Comparison of ENCODE assay signal across 10 cellular contexts in the genomic region with DNA sequence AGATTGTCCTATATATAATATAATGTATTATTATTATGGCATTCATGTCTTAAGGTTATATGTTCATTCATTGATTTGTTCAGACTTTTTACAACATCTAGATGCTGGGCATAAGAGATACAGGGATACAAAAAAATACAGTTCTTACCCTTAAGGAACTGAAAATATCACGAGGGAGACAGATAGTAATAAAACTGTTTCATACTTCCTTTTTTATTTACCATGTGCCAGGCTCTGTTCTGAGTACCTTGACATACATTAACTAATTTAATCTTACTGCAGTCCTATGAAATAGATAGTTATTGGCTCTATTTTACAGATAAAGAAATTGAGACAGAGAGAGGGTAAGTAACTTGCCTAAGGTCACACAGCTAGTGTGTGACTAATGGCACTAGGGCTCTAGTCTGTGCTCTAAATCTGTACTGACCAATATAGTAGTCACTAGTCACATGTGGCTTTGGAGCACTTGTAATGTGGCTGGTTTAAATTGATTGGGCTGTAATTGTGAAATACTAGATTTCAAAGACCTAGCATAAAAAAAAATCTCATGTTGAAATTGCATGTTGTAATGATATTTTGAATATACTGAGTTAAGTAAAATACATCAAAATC. TPM values are rescaled to one million over a fixed set of nuclear protein-coding genes. Genes with fewer than 3 reads are reported as not detected.
DNase-seq lines count a peak whose midpoint lies in the region; ATAC-seq, FAIRE-seq and TF ChIP-seq lines count a peak whose summit lies in the region.
"Had no signal": no experiment of that assay in that cellular context is flagged by ENCODE, and none has a peak within 500 bp of the region (broad histone marks: within the 10 kb centered on the region; RNA-seq: fewer than 3 reads in every experiment).

No MANE protein-coding gene starts in this region.

- FAIRE-seq in H54 (lab: Jason Lieb, UNC): peak; percentile 71

- WGBS in IMR-90 (ENCODE audit: extremely low coverage in 2 of 2, insufficient read length in 1 of 2), 2 experiments: no CpG with 5 or more reads among the region's 1 CpG

- in situ Hi-C loops in IMR-90 (cut with MboI; ENCODE audit: low sequenced_read_pairs): no loop called here

- peaks cover 33 to 63% of the 10 kb centered on the region in 2 experiments for H3K79me1 ChIP-seq in IMR-90 (ENCODE audit: low read depth in 1 of 2, low read length in 2 of 2)

- POLR2A ChIA-PET in IMR-90 (lab: Charles Lee; ENCODE audit: unreplicated experiment): no interaction called here

- H3K4me1 Mint-ChIP-seq in activated T-cell treated with anti-CD3 and anti-CD28 coated beads, Interleukin-2, amount 50 U/mL, for 72 hours (ENCODE audit: low read depth): peaks cover 48% of the 10 kb centered on the region

- no peak overlapping the region for H2BK120ac ChIP-seq in IMR-90 (ENCODE audit: low read depth, low read length)

- no peaks in the 10 kb centered on the region; the same call in 1 of the 2 replicates for H3K9me1 ChIP-seq in IMR-90 (ENCODE audit: insufficient read depth, low read length)

- peaks cover 0 to 6% of the 10 kb centered on the region in 2 donors for H3K36me3 Mint-ChIP-seq in activated T-cell treated with anti-CD3 and anti-CD28 coated beads, Interleukin-2, amount 50 U/mL, for 72 hours (ENCODE audit: insufficient read depth in 2 of 2)

- no peak overlapping the region for H3K4me2 ChIP-seq in IMR-90 (ENCODE audit: low read depth, low read length)

- TF ChIP-seq RAD21 in IMR-90 (IDR thresholded peaks at IDR 0.05; ENCODE audit: low read length): no peak

- H3K14ac ChIP-seq in IMR-90 (replicated peaks; ENCODE audit: low read depth, low read length): no peak overlapping the region

- no peaks in the 10 kb centered on the region; the same call in 1 of the 2 replicates for H3K4me1 ChIP-seq in IMR-90 (ENCODE audit: control insufficient read depth, insufficient read depth, low read length)

- H2BK15ac ChIP-seq in IMR-90 (ENCODE audit: low read depth, low read length): no peak overlapping the region

- no peak overlapping the region for H4K91ac ChIP-seq in IMR-90 (ENCODE audit: insufficient read depth, low read depth, low read length)

- no peak overlapping the region for H3K4ac ChIP-seq in IMR-90 (ENCODE audit: low read depth, low read length)

- dilution Hi-C loops in IMR-90 (cut with HindIII; ENCODE audit: low sequenced_read_pairs, unreplicated experiment): no loop called here

- H4K20me1 ChIP-seq in IMR-90 (ENCODE audit: insufficient read depth, low read length): peaks cover 26% of the 10 kb centered on the region

- no TSS peak for BruUV-seq in IMR-90 (replicated peaks; lab: Mats Ljungman, UMichigan)

- H3K27me3 ChIP-seq in IMR-90 (ENCODE audit: control insufficient read depth, insufficient read depth, low read length): no peaks in the 10 kb centered on the region

- no peak overlapping the region for H2AK5ac ChIP-seq in IMR-90 (ENCODE audit: low read depth, low read length)

- no peak for TF ChIP-seq CTCF in IMR-90 (conservative IDR thresholded peaks at IDR 0.05; ENCODE audit: low read depth, low read length)

- intact Hi-C loops in IMR-90 (cut with micrococcal nuclease): no loop called here
- intact Hi-C loops in left colon (cut with DNase I, micrococcal nuclease): no loop called here

- H4K5ac ChIP-seq in IMR-90 (ENCODE audit: low read depth, low read length): no peak overlapping the region

- CTCF ChIA-PET in IMR-90 (lab: Yijun Ruan, JAX): no interaction called here

- H3K27ac Mint-ChIP-seq in activated T-cell treated with anti-CD3 and anti-CD28 coated beads, Interleukin-2, amount 50 U/mL, for 72 hours: no peak overlapping the region

- no peak for DNase-seq in H54 (ENCODE audit: insufficient read length, low spot score)
- DNase-seq in IMR-90: peak; percentile 40
- DNase-seq in left colon: no peak
- DNase-seq in activated T-cell treated with anti-CD3 and anti-CD28 coated beads, Interleukin-2, amount 50 U/mL, for 72 hours: no peak
- no peak for DNase-seq in activated CD4-positive, alpha-beta T cell treated with anti-CD3 and anti-CD28 coated beads for 48 hours
- DNase-seq in HuH-7 (ENCODE audit: low spot score): no peak
- no peak for DNase-seq in DMS53 treated with DMSO at 0.1 percent for 48 hours (lab: John Stamatoyannopoulos, UW; ENCODE audit: unreplicated experiment)
- DNase-seq: activated CD4-positive, alpha-beta T cell treated with anti-CD3 and anti-CD28 coated beads for 4 hours; NCI-H446 had no signal

- H2BK5ac ChIP-seq in IMR-90 (ENCODE audit: low read depth, low read length, poor library complexity, severe bottlenecking): no peak overlapping the region

- H3K9me3 ChIP-seq in IMR-90 (ENCODE audit: control insufficient read depth, insufficient read depth, low read length): no peaks in the 10 kb centered on the region

- peaks cover 11% of the 10 kb centered on the region for H3K36me3 ChIP-seq in IMR-90 (ENCODE audit: control insufficient read depth, insufficient read depth, low read length)

- no peak overlapping the region for H3K23ac ChIP-seq in IMR-90 (ENCODE audit: low read depth, low read length)

- H4K8ac ChIP-seq in IMR-90 (ENCODE audit: low read depth in 2 of 2, low read length in 2 of 2): no peak overlapping the region

- TF ChIP-seq POLR2A in H54 (IDR thresholded peaks at IDR 0.05; ENCODE audit: low read depth, low read length) (no peak), IMR-90 (IDR thresholded peaks at IDR 0.05; ENCODE audit: low read depth, low read length) (no peak)

- no peaks in the 10 kb centered on the region for H3K9me3 Mint-ChIP-seq in activated T-cell treated with anti-CD3 and anti-CD28 coated beads, Interleukin-2, amount 50 U/mL, for 72 hours

- H2AFZ ChIP-seq in IMR-90 (replicated peaks; ENCODE audit: low read length, poor library complexity): no peak overlapping the region

- H2BK20ac ChIP-seq in IMR-90 (ENCODE audit: low read depth, low read length): no peak overlapping the region

- H3K56ac ChIP-seq in IMR-90 (ENCODE audit: extremely low read depth, insufficient read depth, low read length): no peak overlapping the region

- no peak overlapping the region for H2AK9ac ChIP-seq in IMR-90 (replicated peaks; ENCODE audit: low read depth, low read length, poor library complexity)

- no peak overlapping the region for H3K27ac ChIP-seq in IMR-90 (ENCODE audit: insufficient read depth, low read length)

- H3K9ac ChIP-seq in IMR-90 (ENCODE audit: low read depth, low read length): no peak overlapping the region

- peak; percentile 81 for ATAC-seq in GM18867 (IDR thresholded peaks at IDR 0.05; ENCODE audit: unreplicated experiment)
- no peak for ATAC-seq in IMR-90 (ENCODE audit: low read depth)
- peak; percentile 36 for ATAC-seq in left colon
- ATAC-seq in activated T-cell treated with anti-CD3 and anti-CD28 coated beads, Interleukin-2, amount 50 U/mL, for 72 hours (replicated peaks in 1 of 2): no peak

- no peak overlapping the region for H3K4me3 ChIP-seq in IMR-90 (ENCODE audit: insufficient read depth, low read depth, low read length)

- no peaks in the 10 kb centered on the region for H3K27me3 Mint-ChIP-seq in activated T-cell treated with anti-CD3 and anti-CD28 coated beads, Interleukin-2, amount 50 U/mL, for 72 hours (ENCODE audit: low read depth)

- no peak overlapping the region for H3K18ac ChIP-seq in IMR-90 (ENCODE audit: low read depth, low read length)

- no peak overlapping the region for H3K4me3 Mint-ChIP-seq in activated T-cell treated with anti-CD3 and anti-CD28 coated beads, Interleukin-2, amount 50 U/mL, for 72 hours

TF ChIP-seq in IMR-90, 13 proteins besides CTCF, POLR2A, EP300 and RAD21:
- TF ChIP-seq, protein P1, sequence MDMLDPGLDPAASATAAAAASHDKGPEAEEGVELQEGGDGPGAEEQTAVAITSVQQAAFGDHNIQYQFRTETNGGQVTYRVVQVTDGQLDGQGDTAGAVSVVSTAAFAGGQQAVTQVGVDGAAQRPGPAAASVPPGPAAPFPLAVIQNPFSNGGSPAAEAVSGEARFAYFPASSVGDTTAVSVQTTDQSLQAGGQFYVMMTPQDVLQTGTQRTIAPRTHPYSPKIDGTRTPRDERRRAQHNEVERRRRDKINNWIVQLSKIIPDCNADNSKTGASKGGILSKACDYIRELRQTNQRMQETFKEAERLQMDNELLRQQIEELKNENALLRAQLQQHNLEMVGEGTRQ (IDR thresholded peaks at IDR 0.05; ENCODE audit: low read depth, low read length): 0 out of 2 replicates have a peak, but pooled peaks have one; percentile 27
- TF ChIP-seq, protein P2, sequence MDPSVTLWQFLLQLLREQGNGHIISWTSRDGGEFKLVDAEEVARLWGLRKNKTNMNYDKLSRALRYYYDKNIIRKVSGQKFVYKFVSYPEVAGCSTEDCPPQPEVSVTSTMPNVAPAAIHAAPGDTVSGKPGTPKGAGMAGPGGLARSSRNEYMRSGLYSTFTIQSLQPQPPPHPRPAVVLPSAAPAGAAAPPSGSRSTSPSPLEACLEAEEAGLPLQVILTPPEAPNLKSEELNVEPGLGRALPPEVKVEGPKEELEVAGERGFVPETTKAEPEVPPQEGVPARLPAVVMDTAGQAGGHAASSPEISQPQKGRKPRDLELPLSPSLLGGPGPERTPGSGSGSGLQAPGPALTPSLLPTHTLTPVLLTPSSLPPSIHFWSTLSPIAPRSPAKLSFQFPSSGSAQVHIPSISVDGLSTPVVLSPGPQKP (IDR thresholded peaks at IDR 0.05; ENCODE audit: borderline replicate concordance, low read depth, low read length): no peak
- TF ChIP-seq CEBPB (IDR thresholded peaks at IDR 0.05; ENCODE audit: low read depth, low read length): peak; percentile 63
- TF ChIP-seq BHLHE40 (IDR thresholded peaks at IDR 0.05; ENCODE audit: low read depth, low read length): no peak

RNA-seq across cellular contexts. Expression of a gene that starts 21.3 kb away (rescaled TPM):
- total RNA-seq in IMR-90 (2012; rRNA removed) (99.4 and 104 TPM in 2 replicates), left colon (10 to 100 TPM; 45.7 to 49.4 TPM)
- 43.8 and 50.7 TPM in 2 replicates for polyA plus RNA-seq in IMR-90 (2012; rRNA removed)
- 14.3 and 35.8 TPM in 2 replicates for polyA plus RNA-seq in IMR-90 (2012; cell fraction: cytosol; rRNA removed)
- polyA plus RNA-seq in IMR-90 (2012; cell fraction: nucleus; rRNA removed; ENCODE audit: low replicate concordance): 14.1 and 56.8 TPM in 2 replicates
- 10 to 100 TPM; 45.8 to 53.1 TPM for total RNA-seq in activated T-cell treated with anti-CD3 and anti-CD28 coated beads, Interleukin-2, amount 50 U/mL, for 72 hours

Comparison
In these comparisons a context has a peak if more than half of its experiments do, and no peak if none do; other contexts are left out.
1. ATAC-seq: peak in GM18867 (single experiment) and left colon (single experiment); none in IMR-90 (single experiment) and activated T-cell treated with anti-CD3 and anti-CD28 coated beads, Interleukin-2, amount 50 U/mL, for 72 hours (0 of 2).